Comparison of ENCODE assay signal across 10 cellular contexts in the genomic region with DNA sequence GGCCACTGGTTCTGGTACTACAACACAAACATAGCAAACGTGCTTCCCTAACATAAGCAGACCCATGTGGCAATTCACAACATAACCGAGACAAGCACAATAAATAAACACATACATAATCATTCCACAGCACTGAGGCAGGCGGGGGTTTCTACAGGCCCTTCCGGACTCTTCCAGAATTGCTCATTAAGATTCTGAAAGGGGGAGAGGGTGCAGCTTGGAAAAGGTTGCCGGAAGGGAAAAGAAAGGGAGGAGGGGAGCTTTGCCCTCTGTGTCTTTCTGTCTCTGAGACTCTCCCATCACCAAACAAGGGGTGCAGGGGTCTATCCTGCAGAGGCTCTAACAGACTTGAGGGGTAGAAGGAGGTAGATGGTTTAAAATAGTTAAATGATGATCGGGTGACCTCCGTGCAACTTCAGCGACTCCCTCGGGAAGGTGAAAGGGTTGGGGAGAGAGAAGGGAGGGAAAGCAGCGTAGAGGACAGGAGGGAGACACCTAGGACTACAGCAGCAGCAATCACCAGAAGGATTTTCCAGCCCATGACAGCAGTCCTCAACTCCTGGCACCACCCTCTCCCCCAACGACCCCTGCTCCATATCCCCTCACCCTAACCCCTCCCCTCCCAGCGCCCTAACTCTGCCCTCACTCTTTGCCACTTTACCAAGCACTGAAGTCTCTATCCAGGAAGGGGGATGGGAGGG.
DNase-seq lines count a peak whose midpoint lies in the region; ATAC-seq and TF ChIP-seq lines count a peak whose summit lies in the region.
"Had no signal": no experiment of that assay in that cellular context is flagged by ENCODE, and none has a peak within 500 bp of the region (broad histone marks: within the 10 kb centered on the region; RNA-seq: fewer than 3 reads in every experiment).

No MANE protein-coding gene starts in this region.

- H3K9me3 ChIP-seq in endocrine pancreas (ENCODE audit: control insufficient read depth, low read length) (no peaks in the 10 kb centered on the region), mesenchymal stem cell (ENCODE audit: control insufficient read depth, low read length) (no peaks in the 10 kb centered on the region), tibial nerve (no peaks in the 10 kb centered on the region)

- 1% methylated on average over 8 of the region's 12 CpGs for WGBS in mesenchymal stem cell
- 18 to 25% methylated on average over 12 of the region's 12 CpGs for WGBS in tibial nerve, 2 donors

- TF ChIP-seq EP300 in tibial nerve (IDR thresholded peaks at IDR 0.05), result no peak

- peak; percentile 10 for DNase-seq in NCI-H2029 treated with DMSO at 0.1 percent for 48 hours (lab: John Stamatoyannopoulos, UW)
- no peak for DNase-seq in NCI-H2029 (lab: John Stamatoyannopoulos, UW)
- DNase-seq in mesenchymal stem cell, result peak; percentile 87
- no peak for DNase-seq in tibial nerve (ENCODE audit: low spot score in 2 of 2)
- DNase-seq in LoVo (ENCODE audit: low spot score), result no peak
- DNase-seq: activated naive CD4-positive, alpha-beta T cell treated with anti-CD3 and anti-CD28 coated beads, Interleukin-2, amount 50 U/mL, for 16 hours; NCI-H774 had no signal

- H3K4ac ChIP-seq in mesenchymal stem cell (ENCODE audit: low read depth in 1 of 2, low read length in 2 of 2), result no peak overlapping the region

- peak overlapping the region in 1 of 2 experiments; percentile 80 for H2BK12ac ChIP-seq in mesenchymal stem cell (ENCODE audit: low read length in 2 of 2)

- H3K27me3 ChIP-seq in endocrine pancreas (ENCODE audit: control insufficient read depth, insufficient read depth, low read length), result no peaks in the 10 kb centered on the region
- H3K27me3 ChIP-seq in mesenchymal stem cell (ENCODE audit: control insufficient read depth in 1 of 2, insufficient read depth in 1 of 2, low read length in 2 of 2), result peaks cover 10 to 19% of the 10 kb centered on the region in 2 experiments
- no peaks in the 10 kb centered on the region for H3K27me3 ChIP-seq in tibial nerve

- H2BK15ac ChIP-seq in mesenchymal stem cell (ENCODE audit: low read depth, poor library complexity, severe bottlenecking), result no peak overlapping the region

- H3K4me1 ChIP-seq in endocrine pancreas (ENCODE audit: control insufficient read depth, insufficient read depth, low read length) (peaks cover 6% of the 10 kb centered on the region), mesenchymal stem cell (ENCODE audit: control insufficient read depth, insufficient read depth, low read depth, low read length) (peaks cover 11% of the 10 kb centered on the region), tibial nerve (peaks cover 0 to 21% (median 0%) of the 10 kb centered on the region in 4 donors)

- no peak overlapping the region for H3K14ac ChIP-seq in mesenchymal stem cell (ENCODE audit: low read length in 2 of 2)

- peak overlapping the region; percentile 54 for H3K9ac ChIP-seq in endocrine pancreas (ENCODE audit: control insufficient read depth, insufficient read depth, low read length)
- H3K9ac ChIP-seq in mesenchymal stem cell (ENCODE audit: low read length), result no peak overlapping the region

- H3K27ac ChIP-seq in mesenchymal stem cell (ENCODE audit: low read length, poor library complexity, severe bottlenecking), result no peak overlapping the region
- peak overlapping the region in 3 of 4 donors; percentile 52 to 88 (median 56) for H3K27ac ChIP-seq in tibial nerve

- H3K36me3 ChIP-seq in endocrine pancreas (ENCODE audit: control insufficient read depth, insufficient read depth, low read length) (no peaks in the 10 kb centered on the region), mesenchymal stem cell (ENCODE audit: control insufficient read depth in 1 of 2, insufficient read depth in 2 of 2, low read depth in 1 of 2, low read length in 2 of 2) (no peaks in the 10 kb centered on the region), tibial nerve (no peaks in the 10 kb centered on the region)

- no peak overlapping the region for H4K91ac ChIP-seq in mesenchymal stem cell (ENCODE audit: low read length)

- no peak for TF ChIP-seq POLR2A in tibial nerve (IDR thresholded peaks at IDR 0.05)

- H4K8ac ChIP-seq in mesenchymal stem cell (ENCODE audit: low read length), result peak overlapping the region; percentile 4

- no peak overlapping the region for H2BK5ac ChIP-seq in mesenchymal stem cell (ENCODE audit: low read depth, low read length, poor library complexity, severe bottlenecking)

- no peak for TF ChIP-seq CTCF in tibial nerve (IDR thresholded peaks at IDR 0.05)

- no peak overlapping the region for H3K23ac ChIP-seq in mesenchymal stem cell (ENCODE audit: low read length in 2 of 2)

- no peak overlapping the region for H2BK120ac ChIP-seq in mesenchymal stem cell (ENCODE audit: low read depth, low read length)

- H3K18ac ChIP-seq in mesenchymal stem cell (ENCODE audit: low read depth in 1 of 2, low read length in 2 of 2), result peak overlapping the region; percentile 28 to 80

- no peaks in the 10 kb centered on the region for H3K79me1 ChIP-seq in mesenchymal stem cell (replicated peaks; ENCODE audit: low read length, poor library complexity, severe bottlenecking)

- ATAC-seq in HG02571 (IDR thresholded peaks at IDR 0.05; ENCODE audit: unreplicated experiment) (no peak), GM21529 (IDR thresholded peaks at IDR 0.05; ENCODE audit: unreplicated experiment) (no peak)

- peak overlapping the region; percentile 93 for H3K4me3 ChIP-seq in endocrine pancreas (ENCODE audit: control insufficient read depth, insufficient read depth, low read length)
- H3K4me3 ChIP-seq in mesenchymal stem cell (ENCODE audit: insufficient read depth in 1 of 2, low read depth in 1 of 2, low read length in 2 of 2), result no peak overlapping the region
- H3K4me3 ChIP-seq in tibial nerve, result peak overlapping the region; percentile 36 to 63 (median 46)

- peak overlapping the region; percentile 94 for H3K4me2 ChIP-seq in mesenchymal stem cell (ENCODE audit: low read length, poor library complexity, severe bottlenecking)

- H2AK5ac ChIP-seq in mesenchymal stem cell (ENCODE audit: low read length, severe bottlenecking), result no peak overlapping the region

- peak overlapping the region; percentile 18 for H2AFZ ChIP-seq in mesenchymal stem cell (ENCODE audit: low read depth, low read length)

Comparison
In these comparisons a context has a peak if more than half of its experiments do, and no peak if none do; other contexts are left out.
1. DNase-seq: peak in NCI-H2029 treated with DMSO at 0.1 percent for 48 hours (single experiment) and mesenchymal stem cell (single experiment); none in NCI-H2029 (single experiment), tibial nerve (0 of 2) and LoVo (single experiment).
2. H3K4me3 ChIP-seq: peak in endocrine pancreas (single experiment) and tibial nerve (4 of 4); none in mesenchymal stem cell (0 of 2).